Comparison of ENCODE assay signal across 17 cellular contexts in the genomic region with DNA sequence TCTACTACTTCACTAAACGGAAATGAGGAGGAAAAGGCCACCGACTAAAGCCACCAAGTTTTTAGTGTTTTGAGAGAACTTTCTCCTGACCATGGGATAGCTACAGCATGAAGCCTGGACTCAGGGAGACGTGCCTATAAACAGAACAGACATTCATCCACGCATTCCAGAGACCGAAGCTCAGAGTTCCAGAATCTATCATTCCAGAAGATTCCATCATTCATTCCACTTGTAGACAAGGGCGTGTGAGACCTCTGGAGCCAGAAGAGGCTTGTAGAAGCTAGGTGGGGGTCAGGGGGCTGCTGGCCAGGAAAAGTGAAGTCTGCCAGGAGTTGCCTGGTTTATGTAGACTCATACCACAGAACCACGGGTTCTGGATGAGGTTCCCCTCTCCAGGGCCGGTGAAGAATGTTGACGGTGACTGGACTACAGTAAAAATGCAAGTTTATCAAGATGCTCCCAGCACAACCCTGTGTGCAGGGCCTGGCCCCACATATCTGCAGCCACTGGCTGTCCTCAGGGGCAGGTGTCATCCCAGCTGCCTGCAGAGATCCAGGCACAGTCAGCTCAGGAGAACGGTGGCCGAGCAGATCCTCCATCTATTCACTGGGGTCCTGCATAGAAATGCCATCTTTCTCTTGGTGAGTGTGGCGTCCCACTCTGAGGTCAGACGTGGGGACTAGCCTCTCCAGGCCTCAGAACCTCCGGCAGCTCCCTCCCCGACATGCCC.
DNase-seq lines count a peak whose midpoint lies in the region; ATAC-seq, FAIRE-seq and TF ChIP-seq lines count a peak whose summit lies in the region.
"Had no signal": no experiment of that assay in that cellular context is flagged by ENCODE, and none has a peak within 500 bp of the region (broad histone marks: within the 10 kb centered on the region; RNA-seq: fewer than 3 reads in every experiment).

No MANE protein-coding gene starts in this region.

- H2BK120ac ChIP-seq in neuronal stem cell (ENCODE audit: low read depth, low read length): no peak overlapping the region

- no peak overlapping the region for H2AFZ ChIP-seq in neuronal stem cell (ENCODE audit: low read length)

- H3K9me3 ChIP-seq in RWPE2 (ENCODE audit: severe bottlenecking): no peaks in the 10 kb centered on the region
- H3K9me3 ChIP-seq in endodermal cell (ENCODE audit: control insufficient read depth, low read length): no peaks in the 10 kb centered on the region
- peaks cover 0 to under 1% of the 10 kb centered on the region in 2 donors for H3K9me3 ChIP-seq in neuronal stem cell (replicated peaks in 1 of 2; ENCODE audit: control insufficient read depth in 2 of 2, insufficient read depth in 1 of 2, low read depth in 1 of 2, low read length in 2 of 2)
- H3K9me3 ChIP-seq in kidney (ENCODE audit: control insufficient read depth in 1 of 2, low read length in 2 of 2): no peaks in the 10 kb centered on the region
- H3K9me3 ChIP-seq: A549, BE2C, HAP-1 had no signal

- H3K9ac ChIP-seq in endodermal cell (ENCODE audit: extremely low read depth, low read length, poor library complexity, severe bottlenecking) (no peak overlapping the region), neuronal stem cell (ENCODE audit: low read depth, low read length, poor library complexity) (no peak overlapping the region), kidney (ENCODE audit: low read length in 2 of 2) (no peak overlapping the region)

- H3K36me3 Mint-ChIP-seq in endodermal cell (ENCODE audit: low read depth): no peaks in the 10 kb centered on the region
- H3K36me3 Mint-ChIP-seq: CD4-positive, alpha-beta memory T cell had no signal

- H3K4me2 ChIP-seq in neuronal stem cell (ENCODE audit: insufficient read depth, low read length, poor library complexity, severe bottlenecking): no peak overlapping the region
- H3K4me2 ChIP-seq: A549 had no signal

- H2BK15ac ChIP-seq in neuronal stem cell (ENCODE audit: low read length): no peak overlapping the region

- H3K4me3 ChIP-seq in RWPE2 (ENCODE audit: severe bottlenecking): no peak overlapping the region
- no peak overlapping the region for H3K4me3 ChIP-seq in endodermal cell (ENCODE audit: low read length)
- H3K4me3 ChIP-seq in neuronal stem cell (ENCODE audit: low read length in 2 of 2): no peak overlapping the region
- no peak overlapping the region for H3K4me3 ChIP-seq in kidney (ENCODE audit: low read length in 2 of 2)
- H3K4me3 ChIP-seq: A549, HAP-1 had no signal

- no peak overlapping the region for H3K23ac ChIP-seq in neuronal stem cell (ENCODE audit: low read depth, low read length, poor library complexity)

- intact Hi-C loops in kidney (cut with DNase I): no loop called here

- H3K27ac Mint-ChIP-seq in endodermal cell: no peak overlapping the region

- H3K14ac ChIP-seq in neuronal stem cell (ENCODE audit: low read length): no peak overlapping the region

- H3K4me3 Mint-ChIP-seq in endodermal cell: no peak overlapping the region
- H3K4me3 Mint-ChIP-seq: CD4-positive, alpha-beta memory T cell had no signal

- no peak for ATAC-seq in RWPE2 (ENCODE audit: low read depth)
- no peak for ATAC-seq in SK-N-SH treated with all-trans-retinoic acid at 6 μM for 48 hours
- ATAC-seq: A549, HepG2 had no signal

- H2BK5ac ChIP-seq in neuronal stem cell (ENCODE audit: low read length): no peak overlapping the region

- no peak overlapping the region for H3K4ac ChIP-seq in neuronal stem cell (ENCODE audit: low read length)

- H3K9me3 Mint-ChIP-seq in endodermal cell: no peaks in the 10 kb centered on the region

- no peak overlapping the region for H4K91ac ChIP-seq in neuronal stem cell (ENCODE audit: low read depth, low read length, poor library complexity)

- H3K4me1 Mint-ChIP-seq in endodermal cell: peaks cover 8% of the 10 kb centered on the region

- no peaks in the 10 kb centered on the region for H3K36me3 ChIP-seq in RWPE2 (ENCODE audit: low read depth)
- no peaks in the 10 kb centered on the region for H3K36me3 ChIP-seq in endodermal cell (ENCODE audit: control insufficient read depth, insufficient read depth, low read length)
- no peaks in the 10 kb centered on the region for H3K36me3 ChIP-seq in neuronal stem cell (replicated peaks in 1 of 2; ENCODE audit: control insufficient read depth in 2 of 2, insufficient read depth in 2 of 2, low read length in 2 of 2)
- no peaks in the 10 kb centered on the region for H3K36me3 ChIP-seq in kidney (ENCODE audit: control insufficient read depth in 1 of 2, insufficient read depth in 2 of 2, low read length in 2 of 2)
- H3K36me3 ChIP-seq: BE2C, HAP-1 had no signal

- H3K18ac ChIP-seq in neuronal stem cell (ENCODE audit: low read length): no peak overlapping the region

- FAIRE-seq in kidney (lab: Jason Lieb, UNC): no peak
- FAIRE-seq: A549, GM19239, HepG2, HTR-8/SVneo had no signal

- WGBS in endodermal cell (ENCODE audit: insufficient coverage in 1 of 2, insufficient read length in 1 of 2), 2 experiments: 93 to 95% methylated on average over 13 to 15 of the region's 15 CpGs
- no CpG with 5 or more reads among the region's 15 CpGs for WGBS in neuronal stem cell (ENCODE audit: extremely low coverage in 2 of 2, insufficient read length in 2 of 2, insufficient replicate concordance in 1 of 2), 2 donors

- H3K27me3 ChIP-seq in RWPE2 (ENCODE audit: insufficient read depth, poor library complexity, severe bottlenecking) (no peaks in the 10 kb centered on the region), endodermal cell (ENCODE audit: control insufficient read depth, insufficient read depth, low read length, poor library complexity, severe bottlenecking) (no peaks in the 10 kb centered on the region), neuronal stem cell (ENCODE audit: control insufficient read depth in 3 of 3, insufficient read depth in 3 of 3, low read depth in 1 of 3, low read length in 3 of 3) (peaks cover 0 to 15% (median 0%) of the 10 kb centered on the region in 3 experiments)
- H3K27me3 ChIP-seq: BE2C had no signal

- H3K4me1 ChIP-seq in RWPE2 (ENCODE audit: insufficient read depth, poor library complexity, severe bottlenecking) (no peaks in the 10 kb centered on the region), endodermal cell (ENCODE audit: control insufficient read depth, insufficient read depth, low read length) (no peaks in the 10 kb centered on the region), neuronal stem cell (ENCODE audit: control insufficient read depth in 2 of 2, insufficient read depth in 1 of 2, low read depth in 1 of 2, low read length in 2 of 2) (peaks cover 0 to 4% of the 10 kb centered on the region in 2 donors), kidney (ENCODE audit: control insufficient read depth in 1 of 2, insufficient read depth in 1 of 2, low read depth in 1 of 2, low read length in 2 of 2) (no peaks in the 10 kb centered on the region)
- H3K4me1 ChIP-seq: A549, BE2C, HAP-1 had no signal

- no peak overlapping the region for H4K8ac ChIP-seq in neuronal stem cell (ENCODE audit: low read depth, low read length)

- H3K27ac ChIP-seq in RWPE2 (ENCODE audit: poor library complexity, severe bottlenecking): no peak overlapping the region
- H3K27ac ChIP-seq in endodermal cell (ENCODE audit: low read depth, low read length): no peak overlapping the region
- H3K27ac ChIP-seq in neuronal stem cell (replicated peaks; ENCODE audit: low read length): no peak overlapping the region
- no peak overlapping the region for H3K27ac ChIP-seq in kidney (ENCODE audit: low read depth in 2 of 2, low read length in 2 of 2)
- H3K27ac ChIP-seq: A549, C4-2B had no signal

- H3K79me1 ChIP-seq in neuronal stem cell (ENCODE audit: low read depth, low read length): no peaks in the 10 kb centered on the region

- no peaks in the 10 kb centered on the region for H3K27me3 Mint-ChIP-seq in endodermal cell (ENCODE audit: insufficient read depth)

- DNase-seq in RWPE2 (ENCODE audit: low spot score): peak; percentile 11
- DNase-seq in endodermal cell: peak; percentile 36
- DNase-seq in neuronal stem cell (ENCODE audit: low spot score): no peak
- DNase-seq in activated effector memory CD4-positive, alpha-beta T cell treated with anti-CD3 and anti-CD28 coated beads, Interleukin-2, amount 50 U/mL, for 16 hours: no peak
- DNase-seq in kidney: no peak
- DNase-seq: BE2C; CD4-positive, alpha-beta memory T cell; DMS79; GF-D8; GOT3 had no signal

- no peak for TF ChIP-seq CTCF in RWPE2 (IDR thresholded peaks at IDR 0.05; ENCODE audit: poor library complexity, severe bottlenecking)
- no peak for TF ChIP-seq CTCF in endodermal cell (conservative IDR thresholded peaks at IDR 0.05)
- TF ChIP-seq CTCF in kidney (IDR thresholded peaks at IDR 0.05; ENCODE audit: borderline replicate concordance, extremely low read depth, insufficient read depth): no peak

- peak overlapping the region; percentile 67 for H2AK5ac ChIP-seq in neuronal stem cell (ENCODE audit: low read depth, low read length)

- no peak overlapping the region for H2BK12ac ChIP-seq in neuronal stem cell (ENCODE audit: low read length)

TF ChIP-seq in SK-N-SH treated with all-trans-retinoic acid at 6 μM for 48 hours, 23 proteins besides CTCF, POLR2A, EP300 and RAD21 (continues in another document):
- TF ChIP-seq ARNTL (CRISPR knock-in tag; IDR thresholded peaks at IDR 0.05; ENCODE audit: borderline replicate concordance, low read depth) (no peak), ZC3H10 (CRISPR knock-in tag; IDR thresholded peaks at IDR 0.05) (no peak), TOX (CRISPR knock-in tag; IDR thresholded peaks at IDR 0.05; ENCODE audit: borderline replicate concordance) (no peak), ZNF565 (CRISPR knock-in tag; conservative IDR thresholded peaks at IDR 0.05; ENCODE audit: low read depth) (no peak), RARB (CRISPR knock-in tag; IDR thresholded peaks at IDR 0.05) (no peak), ZNF70 (CRISPR knock-in tag; IDR thresholded peaks at IDR 0.05) (no peak), TCF4 (CRISPR knock-in tag; IDR thresholded peaks at IDR 0.05; ENCODE audit: borderline replicate concordance) (no peak), ESRRG (CRISPR knock-in tag; IDR thresholded peaks at IDR 0.05) (no peak), ZFP3 (CRISPR knock-in tag; IDR thresholded peaks at IDR 0.05) (no peak), ZFP30 (CRISPR knock-in tag; IDR thresholded peaks at IDR 0.05) (no peak), OSR1 (CRISPR knock-in tag; IDR thresholded peaks at IDR 0.05) (no peak)
- TF ChIP-seq, protein P1, sequence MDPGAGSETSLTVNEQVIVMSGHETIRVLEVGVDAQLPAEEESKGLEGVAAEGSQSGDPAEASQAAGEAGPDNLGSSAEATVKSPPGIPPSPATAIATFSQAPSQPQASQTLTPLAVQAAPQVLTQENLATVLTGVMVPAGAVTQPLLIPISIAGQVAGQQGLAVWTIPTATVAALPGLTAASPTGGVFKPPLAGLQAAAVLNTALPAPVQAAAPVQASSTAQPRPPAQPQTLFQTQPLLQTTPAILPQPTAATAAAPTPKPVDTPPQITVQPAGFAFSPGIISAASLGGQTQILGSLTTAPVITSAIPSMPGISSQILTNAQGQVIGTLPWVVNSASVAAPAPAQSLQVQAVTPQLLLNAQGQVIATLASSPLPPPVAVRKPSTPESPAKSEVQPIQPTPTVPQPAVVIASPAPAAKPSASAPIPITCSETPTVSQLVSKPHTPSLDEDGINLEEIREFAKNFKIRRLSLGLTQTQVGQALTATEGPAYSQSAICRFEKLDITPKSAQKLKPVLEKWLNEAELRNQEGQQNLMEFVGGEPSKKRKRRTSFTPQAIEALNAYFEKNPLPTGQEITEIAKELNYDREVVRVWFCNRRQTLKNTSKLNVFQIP (CRISPR knock-in tag; IDR thresholded peaks at IDR 0.05; ENCODE audit: borderline replicate concordance, low read depth): no peak

Comparison
In these comparisons a context has a peak if more than half of its experiments do, and no peak if none do; other contexts are left out.
1. DNase-seq: peak in RWPE2 (single experiment) and endodermal cell (single experiment); none in neuronal stem cell (single experiment), activated effector memory CD4-positive, alpha-beta T cell treated with anti-CD3 and anti-CD28 coated beads, Interleukin-2, amount 50 U/mL, for 16 hours (single experiment) and kidney (single experiment).